In genomic region chr2:32783468-32783867, GRCh38 we compare ENCODE assay signal across 10 cellular contexts.
"Had no signal": no experiment of that assay in that cellular context is flagged by ENCODE, and none has a peak within 500 bp of the region (broad histone marks: within the 10 kb centered on the region; RNA-seq: fewer than 3 reads in every experiment).

No MANE protein-coding gene starts in this region.

- H3K27me3 ChIP-seq: left lung, thyroid gland, vagina had no signal

- H3K27ac ChIP-seq: left lung, thyroid gland, vagina had no signal

- H3K36me3 ChIP-seq: thyroid gland had no signal

- H3K4me1 ChIP-seq: left lung, thyroid gland, vagina had no signal

- H3K4me3 ChIP-seq: left lung, thyroid gland, vagina had no signal

- DNase-seq: activated CD4-positive, alpha-beta T cell treated with anti-CD3 and anti-CD28 coated beads, Interleukin-2, amount 10 ng/mL, durations not matched to agents 7 days and 5 days; activated CD4-positive, CD25-positive, alpha-beta regulatory T cell; activated naive CD4-positive, alpha-beta T cell treated with anti-CD3 and anti-CD28 coated beads, Interleukin-2, amount 10 ng/mL, durations not matched to agents 7 days and 5 days; cortex of kidney; effector memory CD8-positive, alpha-beta T cell; left lung; mesenchymal stem cell; small intestine; thyroid gland had no signal
